In genomic region chr17:49452173-49452572, GRCh38 we compare ENCODE assay signal across 25 cellular contexts. TPM values are rescaled to one million over a fixed set of nuclear protein-coding genes. Genes with fewer than 3 reads are reported as not detected.
DNase-seq lines count a peak whose midpoint lies in the region; ATAC-seq and TF ChIP-seq lines count a peak whose summit lies in the region.
"Had no signal": no experiment of that assay in that cellular context is flagged by ENCODE, and none has a peak within 500 bp of the region (broad histone marks: within the 10 kb centered on the region; RNA-seq: fewer than 3 reads in every experiment).

No MANE protein-coding gene starts in this region.

- peaks cover 6% of the 10 kb centered on the region for H3K9me3 Mint-ChIP-seq in glutamatergic neuron (ENCODE audit: unreplicated experiment)
- H3K9me3 Mint-ChIP-seq: activated T-cell treated with anti-CD3 and anti-CD28 coated beads, Interleukin-2, amount 50 U/mL, for 24 hours; central memory CD8-positive, alpha-beta T cell had no signal

- peaks cover 14% of the 10 kb centered on the region for H3K27me3 Mint-ChIP-seq in glutamatergic neuron (ENCODE audit: unreplicated experiment)

- H3K4me1 Mint-ChIP-seq in glutamatergic neuron (ENCODE audit: low read depth, unreplicated experiment): peaks cover 11% of the 10 kb centered on the region
- H3K4me1 Mint-ChIP-seq: central memory CD8-positive, alpha-beta T cell had no signal

- peak overlapping the region; percentile 42 for H3K4me3 Mint-ChIP-seq in glutamatergic neuron (ENCODE audit: unreplicated experiment)
- H3K4me3 Mint-ChIP-seq: activated T-cell treated with anti-CD3 and anti-CD28 coated beads, Interleukin-2, amount 50 U/mL, for 24 hours; central memory CD8-positive, alpha-beta T cell had no signal

- no peaks in the 10 kb centered on the region; the same call in 1 of the 2 replicates for H3K4me1 ChIP-seq in HEK293 (ENCODE audit: control insufficient read depth, insufficient read depth, low read length)
- H3K4me1 ChIP-seq: prostate gland, sigmoid colon had no signal

- POLR2A ChIA-PET in HEK293 (lab: Yijun Ruan, JAX): no interaction called here

- H3K27ac ChIP-seq in HEK293 (ENCODE audit: extremely low read depth, low read depth, low read length): no peak overlapping the region
- H3K27ac ChIP-seq: prostate gland had no signal

- H3K36me3 Mint-ChIP-seq in glutamatergic neuron (ENCODE audit: unreplicated experiment): no peaks in the 10 kb centered on the region

- no peak overlapping the region for H3K4me3 ChIP-seq in HEK293 (ENCODE audit: low read depth, low read length)
- H3K4me3 ChIP-seq: prostate gland, sigmoid colon had no signal

- H3K36me3 ChIP-seq in HEK293 (ENCODE audit: control insufficient read depth in 2 of 2, insufficient read depth in 1 of 2, low read length in 2 of 2): no peaks in the 10 kb centered on the region
- H3K36me3 ChIP-seq: prostate gland, sigmoid colon had no signal

- peak overlapping the region; percentile 38 for H3K27ac Mint-ChIP-seq in glutamatergic neuron (ENCODE audit: unreplicated experiment)
- H3K27ac Mint-ChIP-seq: activated T-cell treated with anti-CD3 and anti-CD28 coated beads, Interleukin-2, amount 50 U/mL, for 24 hours had no signal

- peak; percentile 3 for DNase-seq in CD1c-positive myeloid dendritic cell (ENCODE audit: extremely low spot score)
- peak; percentile 29 for DNase-seq in RPMI8226
- DNase-seq in glutamatergic neuron: no peak
- DNase-seq in NCI-H524 (lab: John Stamatoyannopoulos, UW): no peak
- DNase-seq in stimulated activated CD4-positive, alpha-beta T cell treated with anti-CD3 and anti-CD28 coated beads, Interleukin-2, amount 100 ng/mL, for 24 hours: no peak
- no peak for DNase-seq in NCI-H146 treated with DMSO at 0.1 percent for 48 hours (lab: John Stamatoyannopoulos, UW; ENCODE audit: unreplicated experiment)
- DNase-seq: activated CD4-positive, alpha-beta T cell treated with anti-CD3 and anti-CD28 coated beads for 1 hour; activated gamma-delta T cell treated with Interleukin-2 at 50 U/mL for 16 hours; activated T-cell treated with anti-CD3 and anti-CD28 coated beads, Interleukin-2, amount 50 U/mL, for 24 hours; C1 segment of cervical spinal cord; hypothalamus; KG1; NCI-H1436; NCI-H446 treated with DMSO at 0.1 percent for 48 hours; SHP77 treated with DMSO at 0.1 percent for 48 hours; sigmoid colon; stimulated activated naive CD4-positive, alpha-beta T cell treated with Interleukin-2 at 50 U/mL for 16 hours; T-helper 9 cell had no signal

- CTCF ChIA-PET in HEK293 (lab: Yijun Ruan, JAX): interaction anchor here (0.8 to 1.5 kb wide), 2 partner anchors 15 to 137 kb away, joined by 3 to 4 read pairs; no protein-coding TSS in a partner anchor

- ATAC-seq in HG02885 (IDR thresholded peaks at IDR 0.05; ENCODE audit: poor library complexity, unreplicated experiment): no peak
- ATAC-seq: Panc1 had no signal

- TF ChIP-seq CTCF in HEK293 (tag by site-specific recombination; IDR thresholded peaks at IDR 0.05): no peak
- no peak for TF ChIP-seq CTCF in glutamatergic neuron (IDR thresholded peaks at IDR 0.05; ENCODE audit: partially characterized antibody, unreplicated experiment)

- no peaks in the 10 kb centered on the region for H3K9me3 ChIP-seq in HEK293 (ENCODE audit: control insufficient read depth, insufficient read depth, low read depth, low read length)
- H3K9me3 ChIP-seq: prostate gland, sigmoid colon had no signal

TF ChIP-seq in HEK293, 187 proteins besides CTCF, POLR2A, EP300 and RAD21:
- no peak for TF ChIP-seq SP3 (tag by site-specific recombination; IDR thresholded peaks at IDR 0.05)
- peak; percentile 43 for TF ChIP-seq ZNF341 (tag by site-specific recombination; IDR thresholded peaks at IDR 0.05; ENCODE audit: low read depth)
- TF ChIP-seq ZNF621 (tag by site-specific recombination; IDR thresholded peaks at IDR 0.05): no peak
- TF ChIP-seq ZNF521 (tag by site-specific recombination; IDR thresholded peaks at IDR 0.05): no peak
- no peak for TF ChIP-seq ZNF121 (tag by site-specific recombination; IDR thresholded peaks at IDR 0.05)
- TF ChIP-seq ZBTB8A (tag by site-specific recombination; IDR thresholded peaks at IDR 0.05): no peak
- peak; percentile 45; the same call in 1 of the 2 replicates for TF ChIP-seq KLF1 (tag by site-specific recombination; IDR thresholded peaks at IDR 0.05)
- TF ChIP-seq ZSCAN23 (tag by site-specific recombination; IDR thresholded peaks at IDR 0.05): no peak
- no peak for TF ChIP-seq ZNF626 (tag by site-specific recombination; IDR thresholded peaks at IDR 0.05)

RNA-seq across cellular contexts. Expression of gene PHB1, which starts 37.5 kb away (rescaled TPM):
- total RNA-seq in glutamatergic neuron (ENCODE audit: unreplicated experiment): 134 TPM

RNA-seq across cellular contexts. Expression of gene NGFR, which starts 42.9 kb away (rescaled TPM):
- total RNA-seq in glutamatergic neuron (ENCODE audit: unreplicated experiment): 131 TPM
- total RNA-seq: dermis microvascular lymphatic vessel endothelial cell, HT-29 had no signal

Comparison
In these comparisons a context has a peak if more than half of its experiments do, and no peak if none do; other contexts are left out.
1. DNase-seq: peak in CD1c-positive myeloid dendritic cell (single experiment) and RPMI8226 (single experiment); none in glutamatergic neuron (single experiment), NCI-H524 (0 of 2), stimulated activated CD4-positive, alpha-beta T cell treated with anti-CD3 and anti-CD28 coated beads, Interleukin-2, amount 100 ng/mL, for 24 hours (0 of 2) and NCI-H146 treated with DMSO at 0.1 percent for 48 hours (single experiment).